Comparison of ENCODE assay signal across 25 cellular contexts in the genomic region with DNA sequence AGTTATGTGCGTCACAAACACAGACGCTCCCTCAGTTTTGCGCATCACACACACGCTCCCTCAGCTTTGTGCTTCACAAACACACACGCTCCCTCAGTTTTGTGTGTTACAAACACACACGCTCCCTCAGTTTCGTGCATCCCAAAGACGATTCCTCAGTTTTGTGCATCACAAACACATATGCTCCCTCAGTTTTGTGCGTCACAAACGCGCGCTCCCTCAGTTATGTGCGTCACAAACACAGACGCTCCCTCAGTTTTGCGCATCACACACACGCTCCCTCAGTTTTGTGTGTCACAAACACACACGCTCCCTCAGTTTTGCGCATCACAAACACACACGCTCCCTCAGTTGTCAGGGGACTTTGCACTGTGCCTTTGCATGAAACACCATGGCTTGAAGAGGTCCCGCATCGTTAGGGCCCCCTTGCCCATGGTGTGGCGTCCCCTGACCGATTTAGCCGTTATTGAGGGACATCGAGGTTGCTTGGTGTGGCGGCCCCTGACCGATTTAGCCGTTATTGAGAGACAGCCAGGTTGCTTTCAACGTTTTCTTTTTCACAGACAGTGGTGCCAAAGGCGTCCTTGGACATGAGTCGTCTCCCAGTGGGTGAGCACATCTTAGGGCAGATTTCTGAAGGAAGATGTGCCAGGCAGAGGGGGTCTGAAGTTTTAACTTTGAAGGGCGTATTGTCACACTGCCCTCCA. TPM values are rescaled to one million over a fixed set of nuclear protein-coding genes. Genes with fewer than 3 reads are reported as not detected.
"Had no signal": no experiment of that assay in that cellular context is flagged by ENCODE, and none has a peak within 500 bp of the region (broad histone marks: within the 10 kb centered on the region; RNA-seq: fewer than 3 reads in every experiment).

No MANE protein-coding gene starts in this region.

- H3K27ac Mint-ChIP-seq: activated B cell treated with CpG ODN at 0.5 μM for 24 hours; activated CD4-positive, alpha-beta memory T cell treated with anti-CD3 and anti-CD28 coated beads, Interleukin-2, amount 10 ng/mL, durations not matched to agents 7 days and 5 days; activated naive CD8-positive, alpha-beta T cell; activated T-cell treated with anti-CD3 and anti-CD28 coated beads, Interleukin-2, amount 50 U/mL, for 72 hours; endodermal cell; naive thymus-derived CD4-positive, alpha-beta T cell; stimulated activated naive CD8-positive, alpha-beta T cell treated with anti-CD3 and anti-CD28 coated beads, Interleukin-15, Interleukin-2, amounts not matched to agents 100 ng/mL and 50 ng/mL, for 24 hours had no signal

- H3K27me3 Mint-ChIP-seq: activated B cell treated with CpG ODN at 0.5 μM for 24 hours; activated CD4-positive, alpha-beta memory T cell treated with anti-CD3 and anti-CD28 coated beads, Interleukin-2, amount 10 ng/mL, durations not matched to agents 7 days and 5 days; stimulated activated naive CD8-positive, alpha-beta T cell treated with anti-CD3 and anti-CD28 coated beads, Interleukin-15, Interleukin-2, amounts not matched to agents 100 ng/mL and 50 ng/mL, for 24 hours had no signal

- H3K4me1 Mint-ChIP-seq: activated B cell treated with CpG ODN at 0.5 μM for 24 hours; activated CD4-positive, alpha-beta memory T cell treated with anti-CD3 and anti-CD28 coated beads, Interleukin-2, amount 10 ng/mL, durations not matched to agents 7 days and 5 days had no signal

- DNase-seq: activated B cell treated with CpG ODN at 0.5 μM for 24 hours; activated CD4-positive, alpha-beta memory T cell treated with anti-CD3 and anti-CD28 coated beads, Interleukin-2, amount 10 ng/mL, durations not matched to agents 7 days and 5 days; activated CD4-positive, alpha-beta T cell treated with anti-CD3 and anti-CD28 coated beads for 48 hours; activated gamma-delta T cell; activated T-cell treated with anti-CD3 and anti-CD28 coated beads, Interleukin-2, amount 50 U/mL, for 72 hours; endodermal cell; foreskin fibroblast; mesenchymal stem cell; retina; SHP77 treated with DMSO at 0.1 percent for 48 hours; SK-N-SH; transverse colon had no signal

- H3K4me1 ChIP-seq: parathyroid adenoma, transverse colon had no signal

- H3K36me3 Mint-ChIP-seq: activated naive CD8-positive, alpha-beta T cell; naive thymus-derived CD4-positive, alpha-beta T cell had no signal

- H3K36me3 ChIP-seq: cardiac muscle cell, neutrophil, transverse colon had no signal

- H3K9me3 ChIP-seq: neutrophil, SK-N-SH, transverse colon had no signal

- H3K27ac ChIP-seq: cardiac muscle cell, epithelial cell of prostate, neutrophil, parathyroid adenoma, transverse colon had no signal

- H3K27me3 ChIP-seq: cardiac muscle cell, neutrophil had no signal

- ATAC-seq: activated T-cell treated with anti-CD3 and anti-CD28 coated beads, Interleukin-2, amount 50 U/mL, for 72 hours; naive thymus-derived CD4-positive, alpha-beta T cell had no signal

- H3K9me3 Mint-ChIP-seq: activated B cell treated with CpG ODN at 0.5 μM for 24 hours; activated CD4-positive, alpha-beta memory T cell treated with anti-CD3 and anti-CD28 coated beads, Interleukin-2, amount 10 ng/mL, durations not matched to agents 7 days and 5 days; activated T-cell treated with anti-CD3 and anti-CD28 coated beads, Interleukin-2, amount 50 U/mL, for 72 hours; endodermal cell; naive thymus-derived CD4-positive, alpha-beta T cell; stimulated activated naive CD8-positive, alpha-beta T cell treated with anti-CD3 and anti-CD28 coated beads, Interleukin-15, Interleukin-2, amounts not matched to agents 100 ng/mL and 50 ng/mL, for 24 hours had no signal

- H3K4me3 ChIP-seq: cardiac muscle cell, transverse colon had no signal

- H3K4me3 Mint-ChIP-seq: activated B cell treated with CpG ODN at 0.5 μM for 24 hours; activated CD4-positive, alpha-beta memory T cell treated with anti-CD3 and anti-CD28 coated beads, Interleukin-2, amount 10 ng/mL, durations not matched to agents 7 days and 5 days; activated naive CD8-positive, alpha-beta T cell; activated T-cell treated with anti-CD3 and anti-CD28 coated beads, Interleukin-2, amount 50 U/mL, for 72 hours; endodermal cell; naive thymus-derived CD4-positive, alpha-beta T cell; stimulated activated naive CD8-positive, alpha-beta T cell treated with anti-CD3 and anti-CD28 coated beads, Interleukin-15, Interleukin-2, amounts not matched to agents 100 ng/mL and 50 ng/mL, for 24 hours had no signal

RNA-seq across cellular contexts. Expression of gene MYT1, which starts 28.1 kb away (rescaled TPM):
- total RNA-seq: activated CD4-positive, alpha-beta memory T cell treated with anti-CD3 and anti-CD28 coated beads, Interleukin-2, amount 10 ng/mL, durations not matched to agents 7 days and 5 days; dermis microvascular lymphatic vessel endothelial cell; glomerular endothelial cell; kidney epithelial cell; naive thymus-derived CD4-positive, alpha-beta T cell; skeletal muscle tissue had no signal

RNA-seq across cellular contexts. Expression of gene NPBWR2, which starts 28.8 kb away (rescaled TPM):
- total RNA-seq: activated B cell treated with CpG ODN at 0.5 μM for 24 hours; activated CD4-positive, alpha-beta memory T cell treated with anti-CD3 and anti-CD28 coated beads, Interleukin-2, amount 10 ng/mL, durations not matched to agents 7 days and 5 days; activated T-cell treated with anti-CD3 and anti-CD28 coated beads, Interleukin-2, amount 50 U/mL, for 72 hours; cardiac muscle cell; dermis microvascular lymphatic vessel endothelial cell; endodermal cell; glomerular endothelial cell; kidney epithelial cell; liver; mucosa of gallbladder; naive thymus-derived CD4-positive, alpha-beta T cell; skeletal muscle tissue; transverse colon had no signal

RNA-seq across cellular contexts. Expression of gene LKAAEAR1, which starts 52.0 kb away (rescaled TPM):
- total RNA-seq: endodermal cell, kidney epithelial cell, liver, mucosa of gallbladder, transverse colon had no signal
